1 cellular context compared by ENCODE assay signal in genomic region chr17:1379930-1380313, GRCh38.
A peak's percentile ranks its signal among the peaks of the same experiment; 100 is the strongest.
TF ChIP-seq lines count a peak whose summit lies in the region.

No MANE protein-coding gene starts in this region.

TF ChIP-seq in GM12878, 131 proteins besides CTCF, POLR2A, EP300 and RAD21 (continued from another document):
- no peak for TF ChIP-seq ZBTB4 (CRISPR knock-in tag; IDR thresholded peaks at IDR 0.05)
- no peak; the same call in 1 of the 2 replicates for TF ChIP-seq SMC3 (IDR thresholded peaks at IDR 0.05; ENCODE audit: borderline replicate concordance, low read length)
- no peak for TF ChIP-seq CHD1 (IDR thresholded peaks at IDR 0.05; ENCODE audit: low read depth, low read length)
- TF ChIP-seq CBFB (IDR thresholded peaks at IDR 0.05; ENCODE audit: low read depth) = no peak
- no peak for TF ChIP-seq ZBTB33 (IDR thresholded peaks at IDR 0.05)
- TF ChIP-seq GATAD2B (conservative IDR thresholded peaks at IDR 0.05; ENCODE audit: low read depth) = no peak
- peak; percentile 76 for TF ChIP-seq ATF7 (IDR thresholded peaks at IDR 0.05; ENCODE audit: low read depth)
- no peak for TF ChIP-seq SUZ12 (IDR thresholded peaks at IDR 0.05; ENCODE audit: unreplicated experiment)
- no peak for TF ChIP-seq ETV6 (conservative IDR thresholded peaks at IDR 0.05 in 1 of 2, IDR thresholded peaks at IDR 0.05 in 1 of 2; ENCODE audit: borderline replicate concordance in 1 of 2, low read depth in 1 of 2)
- no peak for TF ChIP-seq YBX1 (IDR thresholded peaks at IDR 0.05)
- TF ChIP-seq E2F4 (IDR thresholded peaks at IDR 0.05; ENCODE audit: low read depth, low read length) = no peak
- no peak for TF ChIP-seq BACH1 (IDR thresholded peaks at IDR 0.05; ENCODE audit: borderline replicate concordance)
- TF ChIP-seq NFXL1 (IDR thresholded peaks at IDR 0.05; ENCODE audit: borderline replicate concordance) = no peak
- no peak for TF ChIP-seq TCF3 (IDR thresholded peaks at IDR 0.05; ENCODE audit: borderline replicate concordance, insufficient read depth, low read depth, low read length)
- no peak for TF ChIP-seq PAX8 (IDR thresholded peaks at IDR 0.05)
- peak; percentile 55 to 64; a peak in 2 of 4 replicates for TF ChIP-seq BHLHE40 (IDR thresholded peaks at IDR 0.05; ENCODE audit: borderline replicate concordance in 1 of 2, low read depth in 2 of 2, low read length in 1 of 2)
- TF ChIP-seq USF2 (IDR thresholded peaks at IDR 0.05; ENCODE audit: borderline replicate concordance, low read depth, low read length) = peak; percentile 21; the same call in 1 of the 2 replicates
- TF ChIP-seq E2F8 (IDR thresholded peaks at IDR 0.05; ENCODE audit: low read depth, partially characterized antibody) = no peak
- no peak for TF ChIP-seq CREB1 (IDR thresholded peaks at IDR 0.05; ENCODE audit: low read depth)
- no peak for TF ChIP-seq BCL11A (IDR thresholded peaks at IDR 0.05; ENCODE audit: low read depth, low read length)
TF ChIP-seq in GM12878: peak in this region for 16.
